11 cellular contexts compared by ENCODE assay signal in the genomic region with DNA sequence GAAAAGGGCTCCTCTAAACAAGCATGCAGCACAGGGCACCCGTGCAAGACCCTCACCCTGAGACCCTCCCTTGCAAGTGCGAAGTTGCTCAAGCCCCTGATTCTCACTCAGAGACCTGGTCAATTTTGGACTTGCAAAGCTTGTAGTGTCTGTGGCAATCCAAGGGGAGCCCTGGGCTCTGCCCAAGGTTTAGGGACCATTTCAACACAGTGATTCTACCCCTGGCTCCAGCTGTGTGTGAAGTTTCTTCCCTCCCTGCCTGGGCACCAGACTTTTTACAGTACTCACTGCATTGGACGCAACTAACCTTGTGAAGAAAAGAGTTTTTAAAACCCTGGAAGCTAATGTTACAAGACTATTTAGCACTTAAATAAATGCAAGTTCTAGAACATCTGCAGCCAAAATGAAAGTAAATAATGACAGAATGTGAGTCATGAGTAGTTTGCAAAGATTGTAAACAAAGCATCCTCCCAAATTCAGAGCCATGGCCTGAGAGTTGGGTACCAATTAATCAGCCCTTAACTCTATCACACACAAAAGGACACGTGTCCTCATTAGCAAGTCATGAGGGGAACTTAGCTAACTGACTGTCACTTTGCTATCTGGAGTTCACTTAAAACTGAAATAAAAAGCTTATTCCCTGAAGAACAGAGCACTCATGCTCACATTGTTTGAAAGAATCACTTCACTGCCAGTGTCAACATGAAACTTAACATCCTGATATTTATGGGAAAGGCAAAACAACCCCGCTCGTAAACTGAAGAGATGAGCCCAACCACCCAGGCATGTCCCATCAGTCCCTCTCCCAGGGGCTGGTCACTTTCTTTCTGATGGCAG. TPM values are rescaled to one million over a fixed set of nuclear protein-coding genes. Genes with fewer than 3 reads are reported as not detected.
DNase-seq lines count a peak whose midpoint lies in the region; ATAC-seq and TF ChIP-seq lines count a peak whose summit lies in the region.
"Had no signal": no experiment of that assay in that cellular context is flagged by ENCODE, and none has a peak within 500 bp of the region (broad histone marks: within the 10 kb centered on the region; RNA-seq: fewer than 3 reads in every experiment).

No MANE protein-coding gene starts in this region.

- 42 to 46% methylated on average over 6 of the region's 6 CpGs for WGBS in aorta, 2 donors

- POLR2A ChIA-PET in activated CD4-positive, alpha-beta memory T cell treated with anti-CD3 and anti-CD28 coated beads for 36 hours (lab: Charles Lee), result interaction anchor here (1.0 to 1.6 kb wide), 2 partner anchors 23 to 48 kb away, joined by 3 to 5 read pairs; a partner anchor contains a TSS

- DNase-seq in left ventricle myocardium inferior, result no peak
- no peak for DNase-seq in cardiac septum (ENCODE audit: low spot score)
- no peak for DNase-seq in activated CD4-positive, alpha-beta memory T cell treated with anti-CD3 and anti-CD28 coated beads for 36 hours
- peak; percentile 76 for DNase-seq in left kidney (ENCODE audit: low read depth, low spot score)
- DNase-seq in aorta, result no peak
- no peak for DNase-seq in OCI-M2 (lab: John Stamatoyannopoulos, UW; ENCODE audit: unreplicated experiment)
- DNase-seq: brain microvascular endothelial cell, mesendoderm, NCI-H1092 treated with DMSO at 0.1 percent for 48 hours had no signal

- no peaks in the 10 kb centered on the region for H3K27me3 ChIP-seq in left ventricle myocardium inferior (ENCODE audit: low read depth)
- no peaks in the 10 kb centered on the region for H3K27me3 ChIP-seq in aorta (ENCODE audit: control insufficient read depth in 1 of 2, insufficient read depth in 2 of 2, low read length in 1 of 2)
- H3K27me3 ChIP-seq: brain microvascular endothelial cell had no signal

- H3K36me3 ChIP-seq in left ventricle myocardium inferior, result no peaks in the 10 kb centered on the region
- H3K36me3 ChIP-seq in aorta (ENCODE audit: control insufficient read depth in 1 of 2, insufficient read depth in 2 of 2, low read length in 1 of 2), result no peaks in the 10 kb centered on the region
- H3K36me3 ChIP-seq: brain microvascular endothelial cell had no signal

- H3K9me3 Mint-ChIP-seq in activated CD4-positive, alpha-beta memory T cell treated with anti-CD3 and anti-CD28 coated beads for 36 hours, result no peaks in the 10 kb centered on the region

- no peaks in the 10 kb centered on the region for H3K27me3 Mint-ChIP-seq in activated CD4-positive, alpha-beta memory T cell treated with anti-CD3 and anti-CD28 coated beads for 36 hours

- CTCF ChIA-PET in activated CD4-positive, alpha-beta memory T cell treated with anti-CD3 and anti-CD28 coated beads for 36 hours (lab: Charles Lee), result interaction anchor here (0.7 to 1.6 kb wide), 5 partner anchors 20 to 295 kb away, joined by 3 to 6 read pairs (median 3); no protein-coding TSS in a partner anchor

- intact Hi-C loops in left ventricle myocardium inferior (cut with micrococcal nuclease), result no loop called here
- intact Hi-C loops in cardiac septum (cut with DNase I), result no loop called here
- intact Hi-C loops in activated CD4-positive, alpha-beta memory T cell treated with anti-CD3 and anti-CD28 coated beads for 36 hours (cut with micrococcal nuclease), result no loop called here
- intact Hi-C loops in aorta (cut with DNase I), result loop anchor here in 1 of 2 donors (5.0 kb wide), 1 partner anchor 297 kb away; no protein-coding TSS in a partner anchor

- peak overlapping the region; percentile 59 for H3K27ac Mint-ChIP-seq in activated CD4-positive, alpha-beta memory T cell treated with anti-CD3 and anti-CD28 coated beads for 36 hours

- H3K9me3 ChIP-seq in left ventricle myocardium inferior (replicated peaks) (no peaks in the 10 kb centered on the region), aorta (ENCODE audit: control insufficient read depth, low read length) (no peaks in the 10 kb centered on the region)

- ATAC-seq in aorta (ENCODE audit: low FRiP score) (peak; percentile 20), HG03280 (IDR thresholded peaks at IDR 0.05; ENCODE audit: unreplicated experiment) (no peak), HG03097 (IDR thresholded peaks at IDR 0.05; ENCODE audit: low FRiP score, unreplicated experiment) (no peak)

- TF ChIP-seq CTCF in left ventricle myocardium inferior (IDR thresholded peaks at IDR 0.05; ENCODE audit: borderline replicate concordance), result no peak

- no peak overlapping the region for H3K4me3 Mint-ChIP-seq in activated CD4-positive, alpha-beta memory T cell treated with anti-CD3 and anti-CD28 coated beads for 36 hours

- peak overlapping the region; percentile 18 for H3K27ac ChIP-seq in left ventricle myocardium inferior (replicated peaks)
- no peak overlapping the region for H3K27ac ChIP-seq in aorta (ENCODE audit: low read depth in 1 of 2, low read length in 2 of 2)
- H3K27ac ChIP-seq: brain microvascular endothelial cell had no signal

- no peak overlapping the region for H3K4me3 ChIP-seq in left ventricle myocardium inferior
- no peak overlapping the region for H3K4me3 ChIP-seq in aorta (ENCODE audit: low read length in 2 of 2)

- peaks cover 67% of the 10 kb centered on the region for H3K4me1 Mint-ChIP-seq in activated CD4-positive, alpha-beta memory T cell treated with anti-CD3 and anti-CD28 coated beads for 36 hours (ENCODE audit: low read depth)

- H3K36me3 Mint-ChIP-seq in activated CD4-positive, alpha-beta memory T cell treated with anti-CD3 and anti-CD28 coated beads for 36 hours, result peaks cover 19% of the 10 kb centered on the region

- peaks cover 10% of the 10 kb centered on the region for H3K4me1 ChIP-seq in left ventricle myocardium inferior
- H3K4me1 ChIP-seq in aorta (ENCODE audit: control insufficient read depth in 1 of 2, insufficient read depth in 2 of 2, low read length in 2 of 2), result no peaks in the 10 kb centered on the region

RNA-seq across cellular contexts. Expression of a gene that starts 48.1 kb away (rescaled TPM):
- total RNA-seq in left ventricle myocardium inferior (5.6 TPM), cardiac septum (3.2 TPM), aorta (10 to 100 TPM; 14.4 to 28.9 TPM)
- 100 to 1,000 TPM; 158 to 173 TPM for total RNA-seq in activated CD4-positive, alpha-beta memory T cell treated with anti-CD3 and anti-CD28 coated beads for 36 hours
- 10 to 100 TPM; 50.0 to 76.1 TPM for polyA plus RNA-seq in aorta

Comparison
In these comparisons a context has a peak if more than half of its experiments do, and no peak if none do; other contexts are left out.
1. RNA of a gene that starts 48.1 kb away (total RNA-seq): 158 to 173 TPM in activated CD4-positive, alpha-beta memory T cell treated with anti-CD3 and anti-CD28 coated beads for 36 hours; 14.4 to 28.9 TPM in aorta, 5.6 TPM in left ventricle myocardium inferior (single experiment) and 3.2 TPM in cardiac septum (single experiment); every median in the first group is over 4 times any median in the second.